8 cellular contexts compared by ENCODE assay signal in genomic region chr12:12441891-12442461, GRCh38.
DNase-seq lines count a peak whose midpoint lies in the region; ATAC-seq and TF ChIP-seq lines count a peak whose summit lies in the region.

No MANE protein-coding gene starts in this region.

- peak; percentile 60 for ATAC-seq in HG02610 (IDR thresholded peaks at IDR 0.05; ENCODE audit: unreplicated experiment)

- no peak overlapping the region for H3K4me3 ChIP-seq in epithelial cell of esophagus (ENCODE audit: low read length)

- H3K4me1 Mint-ChIP-seq in activated CD4-positive, alpha-beta T cell treated with anti-CD3 and anti-CD28 coated beads, Interleukin-2, amount 10 ng/mL, durations not matched to agents 24 days and 14 days: peaks cover 58% of the 10 kb centered on the region

- TF ChIP-seq CTCF in epithelial cell of esophagus (IDR thresholded peaks at IDR 0.05; ENCODE audit: insufficient read depth, low read depth, low read length, missing control alignments): no peak

- intact Hi-C loops in activated CD4-positive, alpha-beta T cell treated with anti-CD3 and anti-CD28 coated beads, Interleukin-2, amount 10 ng/mL, durations not matched to agents 24 days and 14 days (cut with micrococcal nuclease): loop anchor here (1.0 to 5.0 kb wide), 9 partner anchors 14 to 433 kb away; partner anchors contain the start of genes CDKN1B and DUSP16
- intact Hi-C loops in posterior vena cava (cut with DNase I): no loop called here

- peaks cover 4% of the 10 kb centered on the region for H3K9me3 Mint-ChIP-seq in activated CD4-positive, alpha-beta T cell treated with anti-CD3 and anti-CD28 coated beads, Interleukin-2, amount 10 ng/mL, durations not matched to agents 24 days and 14 days

- H3K27ac Mint-ChIP-seq in activated CD4-positive, alpha-beta T cell treated with anti-CD3 and anti-CD28 coated beads, Interleukin-2, amount 10 ng/mL, durations not matched to agents 24 days and 14 days: peak overlapping the region; percentile 91

- peak; percentile 88 for DNase-seq in activated CD4-positive, alpha-beta T cell treated with anti-CD3 and anti-CD28 coated beads, Interleukin-2, amount 10 ng/mL, durations not matched to agents 24 days and 14 days
- peak; percentile 55 for DNase-seq in epithelial cell of esophagus (ENCODE audit: low read depth)
- peak; percentile 41 for DNase-seq in stimulated activated CD4-positive, alpha-beta T cell treated with anti-CD3 and anti-CD28 coated beads, Interleukin-4, amount 100 ng/mL, for 24 hours
- no peak for DNase-seq in NCI-H524 treated with DMSO at 0.1 percent for 48 hours (lab: John Stamatoyannopoulos, UW)
- no peak for DNase-seq in inferior parietal cortex (ENCODE audit: extremely low spot score)
- DNase-seq in SW480 (ENCODE audit: low spot score): no peak
- DNase-seq in posterior vena cava (ENCODE audit: low spot score): no peak

- H3K36me3 Mint-ChIP-seq in activated CD4-positive, alpha-beta T cell treated with anti-CD3 and anti-CD28 coated beads, Interleukin-2, amount 10 ng/mL, durations not matched to agents 24 days and 14 days (ENCODE audit: low read depth): peaks cover 37% of the 10 kb centered on the region

- H3K27me3 Mint-ChIP-seq in activated CD4-positive, alpha-beta T cell treated with anti-CD3 and anti-CD28 coated beads, Interleukin-2, amount 10 ng/mL, durations not matched to agents 24 days and 14 days: no peaks in the 10 kb centered on the region

- H3K4me3 Mint-ChIP-seq in activated CD4-positive, alpha-beta T cell treated with anti-CD3 and anti-CD28 coated beads, Interleukin-2, amount 10 ng/mL, durations not matched to agents 24 days and 14 days: peak overlapping the region; percentile 21

Comparison
In these comparisons a context has a peak if more than half of its experiments do, and no peak if none do; other contexts are left out.
1. DNase-seq: peak in activated CD4-positive, alpha-beta T cell treated with anti-CD3 and anti-CD28 coated beads, Interleukin-2, amount 10 ng/mL, durations not matched to agents 24 days and 14 days (single experiment), epithelial cell of esophagus (single experiment) and stimulated activated CD4-positive, alpha-beta T cell treated with anti-CD3 and anti-CD28 coated beads, Interleukin-4, amount 100 ng/mL, for 24 hours (single experiment); none in NCI-H524 treated with DMSO at 0.1 percent for 48 hours (single experiment), inferior parietal cortex (single experiment), SW480 (single experiment) and posterior vena cava (single experiment).